8 cellular contexts compared by ENCODE assay signal in the genomic region with DNA sequence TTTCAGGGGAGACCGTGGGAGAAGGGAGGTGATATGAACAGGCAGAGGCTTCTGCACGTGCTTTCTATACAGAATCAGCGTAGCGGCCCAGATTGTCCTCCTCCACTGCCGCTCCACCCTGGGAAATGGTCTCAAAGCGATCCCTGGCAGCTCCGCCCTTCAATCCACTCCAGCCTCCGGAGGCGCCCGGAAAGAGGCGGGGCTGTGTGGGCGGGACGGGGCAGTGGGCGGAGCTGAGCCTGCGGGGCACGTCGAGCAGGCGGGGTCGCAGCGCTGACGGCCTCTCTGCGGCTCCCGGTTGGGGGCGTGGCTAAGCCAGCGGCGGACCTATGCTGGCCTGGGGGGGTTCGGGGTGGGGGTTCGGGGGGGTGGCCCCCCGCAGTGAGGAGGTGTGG. TPM values are rescaled to one million over a fixed set of nuclear protein-coding genes. Genes with fewer than 3 reads are reported as not detected.
DNase-seq lines count a peak whose midpoint lies in the region; FAIRE-seq and TF ChIP-seq lines count a peak whose summit lies in the region.

No MANE protein-coding gene starts in this region.

- H3K4me1 ChIP-seq in parathyroid adenoma: no peaks in the 10 kb centered on the region
- H3K4me1 ChIP-seq in thymus (ENCODE audit: control insufficient read depth, insufficient read depth, low read length): no peaks in the 10 kb centered on the region

- H2AFZ ChIP-seq in parathyroid adenoma: peak overlapping the region; percentile 77

- H3K9me3 ChIP-seq in SK-N-MC (ENCODE audit: low read depth, low read length) (no peaks in the 10 kb centered on the region), parathyroid adenoma (ENCODE audit: control insufficient read depth, low read length) (no peaks in the 10 kb centered on the region), thymus (ENCODE audit: control insufficient read depth) (no peaks in the 10 kb centered on the region)

- 3% methylated on average over 29 of the region's 29 CpGs for WGBS in thymus

- H3K4me1 Mint-ChIP-seq in activated naive CD4-positive, alpha-beta T cell treated with anti-CD3 and anti-CD28 coated beads, Interleukin-2, amount 10 ng/mL, durations not matched to agents 7 days and 5 days: peaks cover 5% of the 10 kb centered on the region
- H3K4me1 Mint-ChIP-seq in glutamatergic neuron (ENCODE audit: low read depth, unreplicated experiment): no peaks in the 10 kb centered on the region

- no peak for TF ChIP-seq CTCF in glutamatergic neuron (IDR thresholded peaks at IDR 0.05; ENCODE audit: partially characterized antibody, unreplicated experiment)
- no peak for TF ChIP-seq CTCF in parathyroid adenoma (IDR thresholded peaks at IDR 0.05)

- CTCF ChIA-PET in activated naive CD4-positive, alpha-beta T cell treated with anti-CD3 and anti-CD28 coated beads, Interleukin-2, amount 10 ng/mL, durations not matched to agents 7 days and 5 days (lab: Charles Lee): interaction anchor here (1.4 kb wide), 1 partner anchor 32 kb away, joined by 3 read pairs; no protein-coding TSS in a partner anchor

- peak overlapping the region; percentile 69 for H3K4me3 Mint-ChIP-seq in activated naive CD4-positive, alpha-beta T cell treated with anti-CD3 and anti-CD28 coated beads, Interleukin-2, amount 10 ng/mL, durations not matched to agents 7 days and 5 days
- peak overlapping the region; percentile 60 for H3K4me3 Mint-ChIP-seq in glutamatergic neuron (ENCODE audit: unreplicated experiment)

- H3K4me3 ChIP-seq in SK-N-MC (peak overlapping the region; percentile 65), parathyroid adenoma (ENCODE audit: low read depth, low read length) (no peak overlapping the region), thymus (ENCODE audit: low read length) (peak overlapping the region; percentile 50)

- H3K9me3 Mint-ChIP-seq in activated naive CD4-positive, alpha-beta T cell treated with anti-CD3 and anti-CD28 coated beads, Interleukin-2, amount 10 ng/mL, durations not matched to agents 7 days and 5 days: no peaks in the 10 kb centered on the region
- no peaks in the 10 kb centered on the region for H3K9me3 Mint-ChIP-seq in glutamatergic neuron (ENCODE audit: unreplicated experiment)

- no peak overlapping the region for H3K27ac Mint-ChIP-seq in activated naive CD4-positive, alpha-beta T cell treated with anti-CD3 and anti-CD28 coated beads, Interleukin-2, amount 10 ng/mL, durations not matched to agents 7 days and 5 days
- peak overlapping the region; percentile 55 for H3K27ac Mint-ChIP-seq in glutamatergic neuron (ENCODE audit: unreplicated experiment)

- DNase-seq in DMS79 treated with DMSO at 0.1 percent for 48 hours (lab: John Stamatoyannopoulos, UW) (peak; percentile 61), H54 (ENCODE audit: insufficient read length, low spot score) (peak; percentile 49), LoVo (ENCODE audit: low spot score) (peak; percentile 74), SK-N-MC (ENCODE audit: low read depth, low spot score) (no peak), glutamatergic neuron (peak; percentile 89)
- peak; percentile 91 for DNase-seq in activated naive CD4-positive, alpha-beta T cell treated with anti-CD3 and anti-CD28 coated beads, Interleukin-2, amount 10 ng/mL, durations not matched to agents 7 days and 5 days

- TF ChIP-seq POLR2A in H54 (IDR thresholded peaks at IDR 0.05; ENCODE audit: low read depth, low read length): no peak

- H3K9ac ChIP-seq in SK-N-MC (ENCODE audit: insufficient read length) (no peak overlapping the region), parathyroid adenoma (no peak overlapping the region)

- H3K36me3 ChIP-seq in SK-N-MC (ENCODE audit: insufficient read depth, low read length) (no peaks in the 10 kb centered on the region), parathyroid adenoma (ENCODE audit: control insufficient read depth, insufficient read depth, low read length) (no peaks in the 10 kb centered on the region), thymus (ENCODE audit: control insufficient read depth, insufficient read depth) (no peaks in the 10 kb centered on the region)

- no peaks in the 10 kb centered on the region for H3K36me3 Mint-ChIP-seq in activated naive CD4-positive, alpha-beta T cell treated with anti-CD3 and anti-CD28 coated beads, Interleukin-2, amount 10 ng/mL, durations not matched to agents 7 days and 5 days
- H3K36me3 Mint-ChIP-seq in glutamatergic neuron (ENCODE audit: unreplicated experiment): no peaks in the 10 kb centered on the region

- H3K27ac ChIP-seq in SK-N-MC (no peak overlapping the region), parathyroid adenoma (no peak overlapping the region), thymus (ENCODE audit: low read depth) (no peak overlapping the region)

- H3K4me2 ChIP-seq in parathyroid adenoma (ENCODE audit: low read length): peak overlapping the region; percentile 40

- H3K79me2 ChIP-seq in parathyroid adenoma: no peaks in the 10 kb centered on the region

- FAIRE-seq in H54 (lab: Jason Lieb, UNC): no peak

- H3K27me3 ChIP-seq in parathyroid adenoma (ENCODE audit: control insufficient read depth, insufficient read depth, low read length): no peaks in the 10 kb centered on the region
- peaks cover 3% of the 10 kb centered on the region for H3K27me3 ChIP-seq in thymus (ENCODE audit: control insufficient read depth, insufficient read depth)

- peaks cover 32% of the 10 kb centered on the region for H3K27me3 Mint-ChIP-seq in activated naive CD4-positive, alpha-beta T cell treated with anti-CD3 and anti-CD28 coated beads, Interleukin-2, amount 10 ng/mL, durations not matched to agents 7 days and 5 days
- H3K27me3 Mint-ChIP-seq in glutamatergic neuron (ENCODE audit: unreplicated experiment): peaks cover 2% of the 10 kb centered on the region

RNA-seq across cellular contexts. Expression of a gene that starts 0.2 kb away (rescaled TPM):
- 3.4 TPM for total RNA-seq in glutamatergic neuron (ENCODE audit: unreplicated experiment)
- 0.55 TPM for polyA plus RNA-seq in thymus
